25 cellular contexts compared by ENCODE assay signal in genomic region chr1:241444836-241445235, GRCh38.
"Had no signal": no experiment of that assay in that cellular context is flagged by ENCODE, and none has a peak within 500 bp of the region (broad histone marks: within the 10 kb centered on the region; RNA-seq: fewer than 3 reads in every experiment).

No MANE protein-coding gene starts in this region.

- ATAC-seq: effector memory CD8-positive, alpha-beta T cell; esophagus mucosa; gastrocnemius medialis; heart right ventricle; left cardiac atrium; left lung; left ventricle myocardium superior; lower lobe of right lung; mucosa of descending colon had no signal

- H3K36me3 ChIP-seq: colonic mucosa, esophagus squamous epithelium, gastrocnemius medialis, heart right ventricle, left lung, lower lobe of right lung had no signal

- H3K4me3 ChIP-seq: colonic mucosa, esophagus squamous epithelium, gastrocnemius medialis, heart right ventricle, left lung, lower lobe of right lung, mucosa of descending colon had no signal

- DNase-seq: colonic mucosa; cortex of kidney; effector memory CD8-positive, alpha-beta T cell; endodermal cell; erythroblast; esophagus squamous epithelium; foreskin fibroblast; foreskin melanocyte; gastrocnemius medialis; glutamatergic neuron; head of caudate nucleus; heart right ventricle; hippocampal formation; left cardiac atrium; left lung; left ventricle myocardium superior; lower lobe of right lung; mesenchymal stem cell; mucosa of descending colon; naive B cell had no signal

- H3K27me3 ChIP-seq: colonic mucosa, esophagus squamous epithelium, gastrocnemius medialis, heart right ventricle, left lung had no signal

- H3K27ac ChIP-seq: colonic mucosa, epithelial cell of prostate, esophagus squamous epithelium, gastrocnemius medialis, heart right ventricle, left lung, lower lobe of right lung had no signal

- H3K9me3 ChIP-seq: colonic mucosa, esophagus squamous epithelium, gastrocnemius medialis, left lung, lower lobe of right lung, mucosa of descending colon had no signal

- H3K4me1 ChIP-seq: colonic mucosa, esophagus squamous epithelium, gastrocnemius medialis, heart right ventricle, left lung, lower lobe of right lung had no signal

- FAIRE-seq: endometrium, islet of Langerhans, keratinocyte had no signal
